In the genomic region with DNA sequence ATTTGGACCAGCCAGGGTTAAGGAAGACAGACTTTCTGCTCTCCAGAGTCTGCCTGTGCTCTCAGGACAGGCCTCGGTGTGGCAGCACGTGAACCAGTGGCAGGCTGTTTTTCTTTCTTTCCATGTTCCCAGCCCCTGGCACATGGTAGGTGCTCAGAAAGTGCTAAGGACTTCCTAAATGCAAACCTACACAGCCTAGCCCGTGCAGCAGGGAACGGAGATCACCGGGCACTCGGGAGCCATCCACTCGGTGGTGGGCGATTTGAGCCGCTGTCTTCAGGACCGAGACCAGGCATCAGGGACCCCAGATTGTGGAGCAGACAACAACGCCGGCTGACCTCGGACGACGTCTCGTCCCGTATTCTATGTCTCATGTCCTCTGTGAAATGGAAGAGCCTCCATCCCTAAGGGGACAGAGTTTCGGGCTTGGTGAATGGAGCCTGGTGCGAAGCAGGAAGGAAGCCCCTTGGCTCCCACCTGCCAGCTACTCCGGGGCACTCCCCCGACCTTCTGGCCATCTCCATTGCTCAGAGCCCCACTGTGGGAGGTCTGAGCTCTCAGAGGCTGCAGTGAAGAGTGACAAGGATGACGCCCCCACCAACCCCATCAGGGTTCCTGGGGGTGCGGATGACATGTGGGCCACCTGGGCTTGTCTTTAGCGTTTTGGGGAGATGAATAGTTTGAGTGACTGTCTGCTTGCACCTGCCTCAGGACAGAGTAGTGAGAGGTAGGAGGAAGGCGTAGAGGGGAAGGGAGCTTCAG, we compare ENCODE assay signal across 20 cellular contexts. TPM values are rescaled to one million over a fixed set of nuclear protein-coding genes. Genes with fewer than 3 reads are reported as not detected.
A peak's percentile ranks its signal among the peaks of the same experiment; 100 is the strongest.
DNase-seq lines count a peak whose midpoint lies in the region; ATAC-seq and TF ChIP-seq lines count a peak whose summit lies in the region.
"Had no signal": no experiment of that assay in that cellular context is flagged by ENCODE, and none has a peak within 500 bp of the region (broad histone marks: within the 10 kb centered on the region; RNA-seq: fewer than 3 reads in every experiment).

No MANE protein-coding gene starts in this region.

- H3K36me3 ChIP-seq in suprapubic skin: no peaks in the 10 kb centered on the region
- H3K36me3 ChIP-seq: left lung had no signal

- POLR2A ChIA-PET in activated CD4-positive, alpha-beta memory T cell treated with anti-CD3 and anti-CD28 coated beads for 36 hours (lab: Charles Lee): interaction anchor here (4.4 kb wide), 1 partner anchor 25 kb away, joined by 42 read pairs; no protein-coding TSS in a partner anchor
- POLR2A ChIA-PET in activated CD4-positive, alpha-beta memory T cell treated with anti-CD3 and anti-CD28 coated beads, Interleukin-2, amount 10 ng/mL, durations not matched to agents 7 days and 5 days (lab: Charles Lee): interaction anchor here (1.3 to 9.6 kb wide), 3 partner anchors 26 to 308 kb away, joined by 3 to 300 read pairs (median 290); partner anchors contain the start of gene LBR

- no peaks in the 10 kb centered on the region for H3K36me3 Mint-ChIP-seq in activated CD4-positive, alpha-beta memory T cell treated with anti-CD3 and anti-CD28 coated beads for 36 hours
- peaks cover 9% of the 10 kb centered on the region for H3K36me3 Mint-ChIP-seq in activated CD4-positive, alpha-beta memory T cell treated with anti-CD3 and anti-CD28 coated beads, Interleukin-2, amount 10 ng/mL, durations not matched to agents 7 days and 5 days (ENCODE audit: low read depth)
- no peaks in the 10 kb centered on the region for H3K36me3 Mint-ChIP-seq in activated T-helper 17 cell treated with anti-CD3 and anti-CD28 coated beads, Interleukin-2, amount 50 U/mL, for 72 hours (ENCODE audit: low read depth)
- peaks cover 4% of the 10 kb centered on the region for H3K36me3 Mint-ChIP-seq in activated naive CD4-positive, alpha-beta T cell treated with anti-CD3 and anti-CD28 coated beads, Interleukin-2, amount 10 ng/mL, durations not matched to agents 7 days and 5 days
- H3K36me3 Mint-ChIP-seq: stimulated activated naive B cell treated with anti-CD40 and anti-IgM and Interleukin-4, amounts not matched to agents 10 μg/mL and 1 μg/mL and 100 μg/mL, for 72 hours; type B pancreatic cell had no signal

- WGBS in suprapubic skin: 82% methylated on average over 18 of the region's 25 CpGs

- H3K9me3 Mint-ChIP-seq in activated CD4-positive, alpha-beta memory T cell treated with anti-CD3 and anti-CD28 coated beads for 36 hours: no peaks in the 10 kb centered on the region
- H3K9me3 Mint-ChIP-seq in activated CD4-positive, alpha-beta memory T cell treated with anti-CD3 and anti-CD28 coated beads, Interleukin-2, amount 10 ng/mL, durations not matched to agents 7 days and 5 days: peaks cover 4% of the 10 kb centered on the region
- H3K9me3 Mint-ChIP-seq in activated T-helper 17 cell treated with anti-CD3 and anti-CD28 coated beads, Interleukin-2, amount 50 U/mL, for 72 hours: no peaks in the 10 kb centered on the region
- H3K9me3 Mint-ChIP-seq in activated naive CD4-positive, alpha-beta T cell treated with anti-CD3 and anti-CD28 coated beads, Interleukin-2, amount 10 ng/mL, durations not matched to agents 7 days and 5 days: peaks cover 7% of the 10 kb centered on the region
- H3K9me3 Mint-ChIP-seq: activated T-helper 2 cell treated with anti-CD3 and anti-CD28 coated beads, Interferon-gamma antibody, Interleukin-2, Interleukin-4, amounts not matched to agents 10 μg/mL and 5 μg/mL and 100 μg/mL, durations not matched to agents 14 hours and 24 hours and 36 hours; stimulated activated naive B cell treated with anti-CD40 and anti-IgM and Interleukin-4, amounts not matched to agents 10 μg/mL and 1 μg/mL and 100 μg/mL, for 72 hours; type B pancreatic cell had no signal

- TF ChIP-seq EP300 in suprapubic skin (IDR thresholded peaks at IDR 0.05): no peak

- intact Hi-C loops in activated CD4-positive, alpha-beta memory T cell treated with anti-CD3 and anti-CD28 coated beads for 36 hours (cut with micrococcal nuclease): no loop called here

- H3K27ac ChIP-seq in suprapubic skin: no peak overlapping the region
- H3K27ac ChIP-seq: C4-2B, left lung had no signal

- H3K9me3 ChIP-seq in suprapubic skin: no peaks in the 10 kb centered on the region
- H3K9me3 ChIP-seq: left lung had no signal

- no peak for TF ChIP-seq CTCF in suprapubic skin (IDR thresholded peaks at IDR 0.05)

- no peaks in the 10 kb centered on the region for H3K27me3 ChIP-seq in suprapubic skin
- H3K27me3 ChIP-seq: left lung had no signal

- H3K27me3 Mint-ChIP-seq in activated CD4-positive, alpha-beta memory T cell treated with anti-CD3 and anti-CD28 coated beads for 36 hours: no peaks in the 10 kb centered on the region
- no peaks in the 10 kb centered on the region for H3K27me3 Mint-ChIP-seq in activated CD4-positive, alpha-beta memory T cell treated with anti-CD3 and anti-CD28 coated beads, Interleukin-2, amount 10 ng/mL, durations not matched to agents 7 days and 5 days
- no peaks in the 10 kb centered on the region for H3K27me3 Mint-ChIP-seq in activated T-helper 17 cell treated with anti-CD3 and anti-CD28 coated beads, Interleukin-2, amount 50 U/mL, for 72 hours
- H3K27me3 Mint-ChIP-seq in activated naive CD4-positive, alpha-beta T cell treated with anti-CD3 and anti-CD28 coated beads, Interleukin-2, amount 10 ng/mL, durations not matched to agents 7 days and 5 days: no peaks in the 10 kb centered on the region
- H3K27me3 Mint-ChIP-seq: stimulated activated naive B cell treated with anti-CD40 and anti-IgM and Interleukin-4, amounts not matched to agents 10 μg/mL and 1 μg/mL and 100 μg/mL, for 72 hours; type B pancreatic cell had no signal

- no peak overlapping the region for H3K27ac Mint-ChIP-seq in activated CD4-positive, alpha-beta memory T cell treated with anti-CD3 and anti-CD28 coated beads for 36 hours
- H3K27ac Mint-ChIP-seq in activated CD4-positive, alpha-beta memory T cell treated with anti-CD3 and anti-CD28 coated beads, Interleukin-2, amount 10 ng/mL, durations not matched to agents 7 days and 5 days: no peak overlapping the region
- H3K27ac Mint-ChIP-seq in activated T-helper 17 cell treated with anti-CD3 and anti-CD28 coated beads, Interleukin-2, amount 50 U/mL, for 72 hours: peak overlapping the region; percentile 73
- no peak overlapping the region for H3K27ac Mint-ChIP-seq in activated naive CD4-positive, alpha-beta T cell treated with anti-CD3 and anti-CD28 coated beads, Interleukin-2, amount 10 ng/mL, durations not matched to agents 7 days and 5 days
- H3K27ac Mint-ChIP-seq: activated T-helper 2 cell treated with anti-CD3 and anti-CD28 coated beads, Interferon-gamma antibody, Interleukin-2, Interleukin-4, amounts not matched to agents 10 μg/mL and 5 μg/mL and 100 μg/mL, durations not matched to agents 14 hours and 24 hours and 36 hours; type B pancreatic cell had no signal

- no peak for TF ChIP-seq POLR2A in suprapubic skin (IDR thresholded peaks at IDR 0.05)

- H3K4me3 Mint-ChIP-seq in activated CD4-positive, alpha-beta memory T cell treated with anti-CD3 and anti-CD28 coated beads for 36 hours: no peak overlapping the region
- H3K4me3 Mint-ChIP-seq in activated CD4-positive, alpha-beta memory T cell treated with anti-CD3 and anti-CD28 coated beads, Interleukin-2, amount 10 ng/mL, durations not matched to agents 7 days and 5 days: no peak overlapping the region
- H3K4me3 Mint-ChIP-seq in activated T-helper 17 cell treated with anti-CD3 and anti-CD28 coated beads, Interleukin-2, amount 50 U/mL, for 72 hours: no peak overlapping the region
- no peak overlapping the region for H3K4me3 Mint-ChIP-seq in activated naive CD4-positive, alpha-beta T cell treated with anti-CD3 and anti-CD28 coated beads, Interleukin-2, amount 10 ng/mL, durations not matched to agents 7 days and 5 days
- H3K4me3 Mint-ChIP-seq: stimulated activated naive B cell treated with anti-CD40 and anti-IgM and Interleukin-4, amounts not matched to agents 10 μg/mL and 1 μg/mL and 100 μg/mL, for 72 hours; type B pancreatic cell had no signal

- in situ Hi-C loops in G401 (cut with HindIII; ENCODE audit: low sequenced_read_pairs): no loop called here

- H3K4me1 ChIP-seq in suprapubic skin: peaks cover 17% of the 10 kb centered on the region

- CTCF ChIA-PET in activated CD4-positive, alpha-beta memory T cell treated with anti-CD3 and anti-CD28 coated beads for 36 hours (lab: Charles Lee): interaction anchor here (1.2 to 1.4 kb wide), 2 partner anchors 11 to 307 kb away, joined by 3 read pairs; partner anchors contain the start of gene SRP9
- CTCF ChIA-PET in activated CD4-positive, alpha-beta memory T cell treated with anti-CD3 and anti-CD28 coated beads, Interleukin-2, amount 10 ng/mL, durations not matched to agents 7 days and 5 days (lab: Charles Lee): interaction anchor here (1.3 to 5.5 kb wide), 4 partner anchors 26 to 83 kb away, joined by 3 to 36 read pairs (median 6); no protein-coding TSS in a partner anchor
- CTCF ChIA-PET in activated naive CD4-positive, alpha-beta T cell treated with anti-CD3 and anti-CD28 coated beads, Interleukin-2, amount 10 ng/mL, durations not matched to agents 7 days and 5 days (lab: Charles Lee): interaction anchor here (0.7 to 3.6 kb wide), 3 partner anchors 7 to 20 kb away, joined by 3 to 16 read pairs (median 4); no protein-coding TSS in a partner anchor

- no peak overlapping the region for H3K4me3 ChIP-seq in suprapubic skin
- H3K4me3 ChIP-seq: left lung had no signal

- peaks cover 36% of the 10 kb centered on the region for H3K4me1 Mint-ChIP-seq in activated CD4-positive, alpha-beta memory T cell treated with anti-CD3 and anti-CD28 coated beads for 36 hours (ENCODE audit: low read depth)
- H3K4me1 Mint-ChIP-seq in activated CD4-positive, alpha-beta memory T cell treated with anti-CD3 and anti-CD28 coated beads, Interleukin-2, amount 10 ng/mL, durations not matched to agents 7 days and 5 days: peaks cover 49% of the 10 kb centered on the region
- peaks cover 29% of the 10 kb centered on the region for H3K4me1 Mint-ChIP-seq in activated T-helper 17 cell treated with anti-CD3 and anti-CD28 coated beads, Interleukin-2, amount 50 U/mL, for 72 hours
- H3K4me1 Mint-ChIP-seq in activated naive CD4-positive, alpha-beta T cell treated with anti-CD3 and anti-CD28 coated beads, Interleukin-2, amount 10 ng/mL, durations not matched to agents 7 days and 5 days: peaks cover 68% of the 10 kb centered on the region

- DNase-seq in activated CD4-positive, alpha-beta memory T cell treated with anti-CD3 and anti-CD28 coated beads for 36 hours: peak; percentile 4
- no peak for DNase-seq in activated CD4-positive, alpha-beta memory T cell treated with anti-CD3 and anti-CD28 coated beads, Interleukin-2, amount 10 ng/mL, durations not matched to agents 7 days and 5 days
- DNase-seq in mesenteric fat pad (ENCODE audit: low spot score) (peak; percentile 60), suprapubic skin (ENCODE audit: low spot score in 2 of 2) (peak; percentile 61 to 78), G401 (ENCODE audit: low spot score) (no peak)
- DNase-seq in activated naive CD4-positive, alpha-beta T cell treated with anti-CD3 and anti-CD28 coated beads, Interleukin-2, amount 10 ng/mL, durations not matched to agents 7 days and 5 days: no peak
- DNase-seq: activated CD4-positive, alpha-beta T cell treated with anti-CD3 and anti-CD28 coated beads, Interleukin-2, amount 50 U/mL, for 48 hours; anterior cingulate cortex; cortex of kidney; DMS53; foreskin melanocyte; NCI-H345; stimulated activated naive B cell treated with anti-CD40 and anti-IgM and Interleukin-4, amounts not matched to agents 10 μg/mL and 1 μg/mL and 100 μg/mL, for 72 hours had no signal

- no peak for ATAC-seq in activated T-helper 17 cell treated with anti-CD3 and anti-CD28 coated beads, Interleukin-2, amount 50 U/mL, for 72 hours (replicated peaks)
- ATAC-seq in GM21528 (IDR thresholded peaks at IDR 0.05; ENCODE audit: low FRiP score, unreplicated experiment): no peak
- ATAC-seq: HCT116; left lung; stimulated activated naive B cell treated with anti-CD40 and anti-IgM and Interleukin-4, amounts not matched to agents 10 μg/mL and 1 μg/mL and 100 μg/mL, for 72 hours had no signal

RNA-seq across cellular contexts. Expression of gene LBR, which starts 43.0 kb away (rescaled TPM):
- 100 to 1,000 TPM; 146 to 148 TPM for total RNA-seq in activated CD4-positive, alpha-beta memory T cell treated with anti-CD3 and anti-CD28 coated beads for 36 hours
- total RNA-seq in activated CD4-positive, alpha-beta memory T cell treated with anti-CD3 and anti-CD28 coated beads, Interleukin-2, amount 10 ng/mL, durations not matched to agents 7 days and 5 days: 100 to 1,000 TPM; 251 to 259 TPM
- total RNA-seq in activated T-helper 17 cell treated with anti-CD3 and anti-CD28 coated beads, Interleukin-2, amount 50 U/mL, for 72 hours: 100 to 1,000 TPM; 123 to 184 TPM
- 55.3 TPM for total RNA-seq in mesenteric fat pad
- 10 to 100 TPM; 18.5 to 57.2 (median 29.8) TPM for total RNA-seq in suprapubic skin
- 31.6 and 49.1 TPM in 2 replicates for total RNA-seq in G401 (2014; rRNA removed; shearing (Covaris generic))

Comparison
In these comparisons a context has a peak if more than half of its experiments do, and no peak if none do; other contexts are left out.
1. DNase-seq: peak in activated CD4-positive, alpha-beta memory T cell treated with anti-CD3 and anti-CD28 coated beads for 36 hours (single experiment), mesenteric fat pad (single experiment) and suprapubic skin (2 of 2); none in activated CD4-positive, alpha-beta memory T cell treated with anti-CD3 and anti-CD28 coated beads, Interleukin-2, amount 10 ng/mL, durations not matched to agents 7 days and 5 days (single experiment), activated naive CD4-positive, alpha-beta T cell treated with anti-CD3 and anti-CD28 coated beads, Interleukin-2, amount 10 ng/mL, durations not matched to agents 7 days and 5 days (single experiment) and G401 (single experiment).